Comparison of ENCODE assay signal across 8 cellular contexts in the genomic region with DNA sequence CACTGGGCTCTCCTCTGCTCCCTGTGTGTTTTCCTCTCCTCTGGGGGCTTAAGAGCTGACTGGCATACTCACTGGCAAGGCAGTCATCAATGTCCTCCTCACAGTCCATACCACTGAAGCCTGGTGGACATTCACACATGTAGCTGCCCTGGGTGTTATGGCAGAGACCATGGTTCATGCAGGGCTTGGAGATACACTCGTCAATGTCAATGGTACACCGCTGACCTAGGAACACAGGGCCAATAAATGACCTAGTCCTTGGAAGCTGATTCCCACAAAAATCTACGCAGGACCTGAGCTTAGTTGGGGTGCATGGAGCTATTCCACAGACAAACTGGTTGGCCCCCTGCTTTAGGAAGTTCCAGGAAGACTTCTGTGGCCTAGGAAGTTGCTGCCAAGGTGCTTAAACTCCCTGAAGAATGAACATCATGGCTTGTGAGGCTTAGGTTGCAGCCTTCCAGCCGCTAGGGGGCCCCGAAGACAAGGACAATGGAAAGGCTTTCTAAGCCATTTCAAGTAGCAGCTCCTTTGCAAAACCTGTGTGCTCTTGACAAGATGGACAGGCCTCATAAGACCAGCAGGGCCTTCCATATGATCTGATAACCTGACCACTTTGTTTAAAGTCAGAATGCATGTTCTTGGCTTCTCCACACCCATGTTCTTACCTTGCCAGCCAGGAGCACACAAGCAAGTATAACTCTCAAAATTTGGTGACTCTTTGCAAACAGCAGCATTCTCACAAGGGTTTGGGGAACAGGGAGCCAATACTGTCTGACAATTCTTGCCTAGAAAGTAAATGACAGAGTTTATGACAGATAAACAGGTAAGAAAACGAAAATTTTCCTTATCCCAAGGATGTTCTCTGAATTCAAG. TPM values are rescaled to one million over a fixed set of nuclear protein-coding genes. Genes with fewer than 3 reads are reported as not detected.
DNase-seq lines count a peak whose midpoint lies in the region; FAIRE-seq and TF ChIP-seq lines count a peak whose summit lies in the region.

No MANE protein-coding gene starts in this region.

- peak; percentile 53 for DNase-seq in AG09319 (ENCODE audit: extremely low read depth, low read depth)
- DNase-seq in GM19240 (ENCODE audit: insufficient read length, low spot score), result peak; percentile 12
- peak; percentile 76 for DNase-seq in LHCN-M2 (ENCODE audit: low read depth)
- peak; percentile 44 for DNase-seq in RCC 7860 (ENCODE audit: low spot score)
- DNase-seq in activated T-cell treated with anti-CD3 and anti-CD28 coated beads, Interleukin-2, amount 50 U/mL, for 48 hours, result peak; percentile 80 to 83
- peak; percentile 81 for DNase-seq in fibroblast of the aortic adventitia (ENCODE audit: low read depth)
- DNase-seq in non-pigmented ciliary epithelial cell (ENCODE audit: low read depth), result peak; percentile 48

- H3K9ac ChIP-seq in subcutaneous abdominal adipose tissue (ENCODE audit: low read length in 5 of 5), result no peak overlapping the region

- peaks cover 0 to 4% (median 0%) of the 10 kb centered on the region in 5 donors for H3K4me1 ChIP-seq in subcutaneous abdominal adipose tissue (ENCODE audit: control insufficient read depth in 5 of 5, insufficient read depth in 5 of 5, low read length in 5 of 5)

- TF ChIP-seq CTCF in AG09319 (IDR thresholded peaks at IDR 0.05; ENCODE audit: low read depth, low read length) (peak; percentile 96), fibroblast of the aortic adventitia (IDR thresholded peaks at IDR 0.05; ENCODE audit: insufficient read depth, low read length) (peak; percentile 93)

- peaks cover 28 to 59% (median 53%) of the 10 kb centered on the region in 5 donors for H3K36me3 ChIP-seq in subcutaneous abdominal adipose tissue (ENCODE audit: control insufficient read depth in 5 of 5, insufficient read depth in 5 of 5, low read length in 5 of 5)

- FAIRE-seq in RCC 7860 (lab: Jason Lieb, UNC), result no peak

- no peaks in the 10 kb centered on the region for H3K27me3 ChIP-seq in subcutaneous abdominal adipose tissue (ENCODE audit: control insufficient read depth in 5 of 5, insufficient read depth in 4 of 5, low read length in 5 of 5)

- no peak overlapping the region for H3K4me3 ChIP-seq in fibroblast of the aortic adventitia (ENCODE audit: low read depth, low read length)
- H3K4me3 ChIP-seq in subcutaneous abdominal adipose tissue (ENCODE audit: low read depth in 1 of 5, low read length in 5 of 5), result no peak overlapping the region

- no peaks in the 10 kb centered on the region for H3K9me3 ChIP-seq in subcutaneous abdominal adipose tissue (ENCODE audit: control insufficient read depth in 5 of 5, low read length in 5 of 5)

- peak overlapping the region; percentile 53 for H3K27ac ChIP-seq in subcutaneous abdominal adipose tissue (ENCODE audit: low read depth, low read length)

RNA-seq across cellular contexts. Expression of a gene that starts 52.3 kb away (rescaled TPM):
- total RNA-seq in LHCN-M2 (2014; rRNA removed), result not detected in 2 replicates
- not detected for polyA plus RNA-seq in LHCN-M2 (2012)
- total RNA-seq in fibroblast of the aortic adventitia (ENCODE audit: low replicate concordance), result not detected in 2 replicates

Comparison
In these comparisons a context has a peak if more than half of its experiments do, and no peak if none do; other contexts are left out.
1. DNase-seq: peak in every context shown above with its lines; median percentile 82 in activated T-cell treated with anti-CD3 and anti-CD28 coated beads, Interleukin-2, amount 50 U/mL, for 48 hours; 81 in fibroblast of the aortic adventitia; 76 in LHCN-M2; 53 in AG09319; 48 in non-pigmented ciliary epithelial cell; 44 in RCC 7860; 12 in GM19240.